In genomic region chr18:48835745-48836191, GRCh38 we compare ENCODE assay signal across 19 cellular contexts.
DNase-seq lines count a peak whose midpoint lies in the region; ATAC-seq, FAIRE-seq and TF ChIP-seq lines count a peak whose summit lies in the region.
"Had no signal": no experiment of that assay in that cellular context is flagged by ENCODE, and none has a peak within 500 bp of the region (broad histone marks: within the 10 kb centered on the region; RNA-seq: fewer than 3 reads in every experiment).

No MANE protein-coding gene starts in this region.

- POLR2A ChIA-PET in activated CD4-positive, alpha-beta T cell treated with anti-CD3 and anti-CD28 coated beads for 36 hours (lab: Charles Lee): no interaction called here
- POLR2A ChIA-PET in CD8-positive, alpha-beta memory T cell (lab: Charles Lee): interaction anchor here (1.3 kb wide), 1 partner anchor 16 kb away, joined by 4 read pairs; no protein-coding TSS in a partner anchor

- no peaks in the 10 kb centered on the region for H4K20me1 ChIP-seq in osteoblast (ENCODE audit: insufficient read depth, low read length)

- no peak for TF ChIP-seq POLR2A in GM12891 (IDR thresholded peaks at IDR 0.05; ENCODE audit: low read depth, low read length)

- no peak overlapping the region for H3K27ac ChIP-seq in CD8-positive, alpha-beta memory T cell (ENCODE audit: low read depth, low read length)
- H3K27ac ChIP-seq in osteoblast (ENCODE audit: low read depth, low read length): no peak overlapping the region
- H3K27ac ChIP-seq: foreskin keratinocyte had no signal

- peaks cover 92% of the 10 kb centered on the region for H3K4me1 ChIP-seq in CD8-positive, alpha-beta memory T cell (ENCODE audit: insufficient read depth, low read length)
- H3K4me1 ChIP-seq in osteoblast (ENCODE audit: insufficient read depth, low read length): peaks cover 68% of the 10 kb centered on the region

- no peak overlapping the region for H2AFZ ChIP-seq in osteoblast (ENCODE audit: low read length)
- H2AFZ ChIP-seq: GM23338 had no signal

- no peak for ATAC-seq in activated CD4-positive, alpha-beta T cell treated with anti-CD3 and anti-CD28 coated beads for 36 hours
- no peak for ATAC-seq in activated naive CD8-positive, alpha-beta T cell treated with anti-CD3 and anti-CD28 coated beads, Interleukin-2, amount 50 U/mL, for 24 hours
- ATAC-seq in HG03039 (IDR thresholded peaks at IDR 0.05; ENCODE audit: unreplicated experiment): no peak
- ATAC-seq: activated T-cell treated with anti-CD3 and anti-CD28 coated beads, Interleukin-2, amount 50 U/mL, for 72 hours; foreskin keratinocyte; GM23338; left lung had no signal

- no peak for TF ChIP-seq CTCF in osteoblast (IDR thresholded peaks at IDR 0.05; ENCODE audit: extremely low read depth, low read depth, low read length)

- no peak overlapping the region for H3K4me3 Mint-ChIP-seq in activated CD4-positive, alpha-beta T cell treated with anti-CD3 and anti-CD28 coated beads for 36 hours
- peak overlapping the region in 3 of 7 donors; percentile 32 to 90 (median 89) for H3K4me3 Mint-ChIP-seq in CD8-positive, alpha-beta memory T cell
- no peak overlapping the region for H3K4me3 Mint-ChIP-seq in activated naive CD8-positive, alpha-beta T cell treated with anti-CD3 and anti-CD28 coated beads, Interleukin-2, amount 50 U/mL, for 24 hours
- H3K4me3 Mint-ChIP-seq: GM23338 had no signal

- peak overlapping the region; percentile 92 for H3K27ac Mint-ChIP-seq in activated CD4-positive, alpha-beta T cell treated with anti-CD3 and anti-CD28 coated beads for 36 hours
- peak overlapping the region in 7 of 8 donors; percentile 79 to 99 (median 97) for H3K27ac Mint-ChIP-seq in CD8-positive, alpha-beta memory T cell
- H3K27ac Mint-ChIP-seq in activated naive CD8-positive, alpha-beta T cell treated with anti-CD3 and anti-CD28 coated beads, Interleukin-2, amount 50 U/mL, for 24 hours: peak overlapping the region; percentile 99
- H3K27ac Mint-ChIP-seq: GM23338 had no signal

- FAIRE-seq in GM12891 (lab: Jason Lieb, UNC): no peak
- FAIRE-seq: astrocyte, small intestine had no signal

- no peaks in the 10 kb centered on the region for H3K36me3 Mint-ChIP-seq in activated CD4-positive, alpha-beta T cell treated with anti-CD3 and anti-CD28 coated beads for 36 hours (ENCODE audit: low read depth)
- no peaks in the 10 kb centered on the region for H3K36me3 Mint-ChIP-seq in CD8-positive, alpha-beta memory T cell
- H3K36me3 Mint-ChIP-seq in activated naive CD8-positive, alpha-beta T cell treated with anti-CD3 and anti-CD28 coated beads, Interleukin-2, amount 50 U/mL, for 24 hours (ENCODE audit: low read depth): peaks cover 2% of the 10 kb centered on the region

- no peak overlapping the region for H3K4me2 ChIP-seq in osteoblast (ENCODE audit: insufficient read depth, low read length)
- H3K4me2 ChIP-seq: GM23338 had no signal

- H3K36me3 ChIP-seq in CD8-positive, alpha-beta memory T cell (ENCODE audit: insufficient read depth, low read length): no peaks in the 10 kb centered on the region
- peaks cover 3% of the 10 kb centered on the region for H3K36me3 ChIP-seq in osteoblast (ENCODE audit: insufficient read depth, low read length)
- H3K36me3 ChIP-seq: left lung, MG63, thyroid gland had no signal

- no peak for DNase-seq in activated CD4-positive, alpha-beta T cell treated with anti-CD3 and anti-CD28 coated beads for 36 hours
- DNase-seq in activated CD4-positive, alpha-beta T cell treated with anti-CD3 and anti-CD28 coated beads, Interleukin-2, amount 50 U/mL, for 1 hour: no peak
- peak in 1 of 5 donors; percentile 30 for DNase-seq in CD8-positive, alpha-beta memory T cell
- no peak for DNase-seq in activated naive CD8-positive, alpha-beta T cell treated with anti-CD3 and anti-CD28 coated beads, Interleukin-2, amount 50 U/mL, for 24 hours
- DNase-seq in osteoblast (ENCODE audit: insufficient read length, low spot score, missing footprints) (peak; percentile 43), GM12891 (ENCODE audit: insufficient read length, low spot score) (no peak), hippocampal formation (lab: John Stamatoyannopoulos, UW) (no peak)
- DNase-seq: activated T-cell treated with anti-CD3 and anti-CD28 coated beads, Interleukin-2, amount 50 U/mL, for 72 hours; foreskin keratinocyte; left lung; MG63; NCI-H187; NCI-H524 treated with DMSO at 0.1 percent for 48 hours; small intestine; T1000 had no signal

- H3K79me2 ChIP-seq in osteoblast (ENCODE audit: insufficient read depth, low read length): peaks cover 48% of the 10 kb centered on the region

- H3K4me3 ChIP-seq in CD8-positive, alpha-beta memory T cell (ENCODE audit: low read length): no peak overlapping the region
- no peak overlapping the region for H3K4me3 ChIP-seq in osteoblast (ENCODE audit: insufficient read depth, low read length)
- H3K4me3 ChIP-seq: GM23338, left lung, MG63, thyroid gland had no signal

- CTCF ChIA-PET in activated CD4-positive, alpha-beta T cell treated with anti-CD3 and anti-CD28 coated beads for 36 hours (lab: Charles Lee): interaction anchor here (1.1 to 1.3 kb wide), 2 partner anchors 8 to 11 kb away, joined by 3 to 4 read pairs; no protein-coding TSS in a partner anchor
- CTCF ChIA-PET in CD8-positive, alpha-beta memory T cell (lab: Charles Lee): interaction anchor here (1.2 kb wide), 1 partner anchor 77 kb away, joined by 3 read pairs; no protein-coding TSS in a partner anchor

- H3K27me3 Mint-ChIP-seq in activated CD4-positive, alpha-beta T cell treated with anti-CD3 and anti-CD28 coated beads for 36 hours: no peaks in the 10 kb centered on the region
- H3K27me3 Mint-ChIP-seq in CD8-positive, alpha-beta memory T cell: peaks cover 0 to 2% of the 10 kb centered on the region in 2 donors
- H3K27me3 Mint-ChIP-seq in activated naive CD8-positive, alpha-beta T cell treated with anti-CD3 and anti-CD28 coated beads, Interleukin-2, amount 50 U/mL, for 24 hours: no peaks in the 10 kb centered on the region

- no peaks in the 10 kb centered on the region for H3K27me3 ChIP-seq in CD8-positive, alpha-beta memory T cell (ENCODE audit: insufficient read depth, low read length, poor library complexity, severe bottlenecking)
- no peaks in the 10 kb centered on the region for H3K27me3 ChIP-seq in osteoblast (ENCODE audit: insufficient read depth, low read length)
- H3K27me3 ChIP-seq: foreskin keratinocyte, left lung, MG63, thyroid gland had no signal

- no peaks in the 10 kb centered on the region for H3K9me3 ChIP-seq in CD8-positive, alpha-beta memory T cell (ENCODE audit: low read length)
- no peaks in the 10 kb centered on the region for H3K9me3 ChIP-seq in osteoblast (ENCODE audit: low read depth, low read length)
- H3K9me3 ChIP-seq: left lung, MG63, thyroid gland had no signal

- H3K4me1 Mint-ChIP-seq in activated CD4-positive, alpha-beta T cell treated with anti-CD3 and anti-CD28 coated beads for 36 hours: peaks cover 78% of the 10 kb centered on the region
- peaks cover 85 to 100% (median 93%) of the 10 kb centered on the region in 3 donors for H3K4me1 Mint-ChIP-seq in CD8-positive, alpha-beta memory T cell
- peaks cover 94% of the 10 kb centered on the region for H3K4me1 Mint-ChIP-seq in activated naive CD8-positive, alpha-beta T cell treated with anti-CD3 and anti-CD28 coated beads, Interleukin-2, amount 50 U/mL, for 24 hours

- no peaks in the 10 kb centered on the region for H3K9me3 Mint-ChIP-seq in activated CD4-positive, alpha-beta T cell treated with anti-CD3 and anti-CD28 coated beads for 36 hours (ENCODE audit: low read depth)
- H3K9me3 Mint-ChIP-seq in CD8-positive, alpha-beta memory T cell: no peaks in the 10 kb centered on the region
- H3K9me3 Mint-ChIP-seq in activated naive CD8-positive, alpha-beta T cell treated with anti-CD3 and anti-CD28 coated beads, Interleukin-2, amount 50 U/mL, for 24 hours: no peaks in the 10 kb centered on the region
- H3K9me3 Mint-ChIP-seq: activated T-cell treated with anti-CD3 and anti-CD28 coated beads, Interleukin-2, amount 50 U/mL, for 72 hours; GM23338 had no signal

- intact Hi-C loops in activated CD4-positive, alpha-beta T cell treated with anti-CD3 and anti-CD28 coated beads for 36 hours (cut with DNase I, micrococcal nuclease): no loop called here

TF ChIP-seq in GM12891, 5 proteins besides CTCF, POLR2A, EP300 and RAD21:
- TF ChIP-seq POLR2AphosphoS5 (IDR thresholded peaks at IDR 0.05; ENCODE audit: low read depth, low read length) (no peak), SPI1 (IDR thresholded peaks at IDR 0.05; ENCODE audit: low read depth, low read length) (no peak), TAF1 (IDR thresholded peaks at IDR 0.05; ENCODE audit: low read depth, low read length) (no peak), POU2F2 (IDR thresholded peaks at IDR 0.05; ENCODE audit: low read depth, low read length) (no peak), PAX5 (IDR thresholded peaks at IDR 0.05; ENCODE audit: insufficient read depth, low read length, severe bottlenecking) (no peak)
